1 cellular context compared by ENCODE assay signal in the genomic region with DNA sequence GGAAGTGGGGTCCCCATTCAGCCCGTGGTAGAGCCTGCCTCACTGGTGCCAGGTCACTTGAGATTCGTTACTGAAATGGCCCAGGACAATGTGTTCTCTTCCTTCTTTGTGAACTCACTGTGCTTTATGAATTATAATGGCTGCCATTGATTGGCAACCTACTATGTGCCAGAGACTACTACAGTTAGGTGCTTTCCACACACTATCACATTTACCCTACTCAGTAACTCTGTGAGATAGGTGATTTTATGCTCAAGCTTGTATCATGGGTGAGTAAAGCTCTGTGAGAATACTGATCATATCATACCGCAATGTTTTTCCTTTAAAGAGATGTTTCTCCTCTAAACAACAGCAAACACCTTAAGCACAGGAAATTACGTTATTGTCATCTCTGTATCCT.
TF ChIP-seq lines count a peak whose summit lies in the region.

No MANE protein-coding gene starts in this region.

TF ChIP-seq in K562, 482 proteins besides CTCF, POLR2A, EP300 and RAD21:
- TF ChIP-seq SMARCC2 (IDR thresholded peaks at IDR 0.05; ENCODE audit: low read depth), result no peak
- TF ChIP-seq CHD1 (IDR thresholded peaks at IDR 0.05; ENCODE audit: low read length), result no peak
- TF ChIP-seq, protein P1, sequence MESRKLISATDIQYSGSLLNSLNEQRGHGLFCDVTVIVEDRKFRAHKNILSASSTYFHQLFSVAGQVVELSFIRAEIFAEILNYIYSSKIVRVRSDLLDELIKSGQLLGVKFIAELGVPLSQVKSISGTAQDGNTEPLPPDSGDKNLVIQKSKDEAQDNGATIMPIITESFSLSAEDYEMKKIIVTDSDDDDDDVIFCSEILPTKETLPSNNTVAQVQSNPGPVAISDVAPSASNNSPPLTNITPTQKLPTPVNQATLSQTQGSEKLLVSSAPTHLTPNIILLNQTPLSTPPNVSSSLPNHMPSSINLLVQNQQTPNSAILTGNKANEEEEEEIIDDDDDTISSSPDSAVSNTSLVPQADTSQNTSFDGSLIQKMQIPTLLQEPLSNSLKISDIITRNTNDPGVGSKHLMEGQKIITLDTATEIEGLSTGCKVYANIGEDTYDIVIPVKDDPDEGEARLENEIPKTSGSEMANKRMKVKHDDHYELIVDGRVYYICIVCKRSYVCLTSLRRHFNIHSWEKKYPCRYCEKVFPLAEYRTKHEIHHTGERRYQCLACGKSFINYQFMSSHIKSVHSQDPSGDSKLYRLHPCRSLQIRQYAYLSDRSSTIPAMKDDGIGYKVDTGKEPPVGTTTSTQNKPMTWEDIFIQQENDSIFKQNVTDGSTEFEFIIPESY (CRISPR knock-in tag; IDR thresholded peaks at IDR 0.05), result no peak
- TF ChIP-seq ZBTB1 (CRISPR knock-in tag; IDR thresholded peaks at IDR 0.05; ENCODE audit: borderline replicate concordance, low read depth), result no peak
- TF ChIP-seq SNIP1 (IDR thresholded peaks at IDR 0.05; ENCODE audit: low read depth), result no peak
- peak; percentile 81 for TF ChIP-seq ZKSCAN1 (IDR thresholded peaks at IDR 0.05; ENCODE audit: low read depth, low read length)
